In the genomic region with DNA sequence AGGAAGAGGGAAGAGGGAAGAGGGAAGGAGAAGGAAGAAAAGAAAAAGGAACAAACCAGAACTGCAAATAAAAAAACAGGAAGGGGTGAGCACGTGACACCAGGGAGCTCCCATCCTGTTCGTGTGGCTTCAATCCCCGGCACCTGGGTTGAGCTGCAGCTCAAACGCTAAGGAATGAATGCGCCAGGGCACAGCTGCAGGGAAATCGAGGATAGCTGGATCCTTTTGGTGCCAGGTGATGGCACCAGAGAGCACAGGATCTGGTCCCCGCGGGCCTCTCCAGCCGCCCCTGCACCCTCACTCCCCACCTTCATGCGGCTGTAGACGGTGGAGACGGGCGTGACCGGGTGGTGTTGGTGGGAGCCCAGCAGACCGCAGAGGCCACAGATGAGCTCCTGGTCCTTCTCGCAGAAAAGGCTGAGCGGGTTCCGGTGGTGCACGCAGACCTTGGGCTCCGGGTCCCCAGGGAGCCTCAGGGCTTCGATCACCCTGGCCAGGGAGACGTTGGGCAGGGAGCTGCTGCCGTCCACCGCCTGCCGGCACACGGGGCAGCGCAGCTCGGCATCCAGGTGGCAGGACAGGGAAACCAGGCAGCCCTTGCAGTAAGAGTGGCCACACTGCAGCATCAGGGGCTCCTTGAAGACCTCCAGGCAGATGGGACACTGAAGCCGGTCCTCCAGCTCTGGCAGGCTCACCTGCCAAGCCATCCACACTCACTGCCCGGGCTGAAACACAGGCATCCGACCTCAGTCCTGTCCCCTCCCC, we compare ENCODE assay signal across 8 cellular contexts. TPM values are rescaled to one million over a fixed set of nuclear protein-coding genes. Genes with fewer than 3 reads are reported as not detected.
DNase-seq lines count a peak whose midpoint lies in the region; ATAC-seq and TF ChIP-seq lines count a peak whose summit lies in the region.
"Not testable (repeated sequence)": the region's sequence is repeated elsewhere in the genome, so short reads cannot be mapped to it uniquely, and the experiment has no call there.

No MANE protein-coding gene starts in this region.

- peak; percentile 65 for ATAC-seq in GM18511 (IDR thresholded peaks at IDR 0.05; ENCODE audit: unreplicated experiment)
- ATAC-seq in left colon: peak; percentile 83

- not testable (repeated sequence) for H3K9me3 ChIP-seq in AG04450 (ENCODE audit: control insufficient read depth, insufficient read depth, low read length)

- intact Hi-C loops in dorsolateral prefrontal cortex (cut with DNase I) (loop anchor here in 1 of 2 donors (5.0 kb wide), 1 partner anchor 128 kb away; no protein-coding TSS in a partner anchor), left colon (cut with DNase I, micrococcal nuclease) (loop anchor here in 1 of 2 donors (5.0 kb wide), 1 partner anchor 128 kb away; no protein-coding TSS in a partner anchor)

- not testable (repeated sequence) for H3K4me3 ChIP-seq in AG04450 (ENCODE audit: low read depth, low read length); LNCaP clone FGC (ENCODE audit: low read depth, low read length)
- H3K4me3 ChIP-seq in dorsolateral prefrontal cortex: peak overlapping the region in 43 of 59 donors; percentile 2 to 54 (median 30)

- H3K27ac ChIP-seq in AG04450 (ENCODE audit: low read depth, low read length): not testable (repeated sequence)
- peak overlapping the region in 1 of 59 donors; percentile 38 for H3K27ac ChIP-seq in dorsolateral prefrontal cortex

- TF ChIP-seq CTCF in AG04450 (IDR thresholded peaks at IDR 0.05; ENCODE audit: low read depth, low read length) (peak; percentile 64), LNCaP clone FGC (IDR thresholded peaks at IDR 0.05; ENCODE audit: control insufficient read depth, extremely low read depth, insufficient read depth) (peak; percentile 31), dorsolateral prefrontal cortex (IDR thresholded peaks at IDR 0.05 in 54 of 56, conservative IDR thresholded peaks at IDR 0.05 in 2 of 56; ENCODE audit: low read depth in 1 of 56, partially characterized antibody in 56 of 56) (peak in 55 of 56 donors; percentile 29 to 74 (median 56))

- CTCF ChIA-PET in AG04450 (lab: Charles Lee): interaction anchor here (0.6 to 2.9 kb wide), 12 partner anchors 8 to 613 kb away, joined by 3 to 42 read pairs (median 4); no protein-coding TSS in a partner anchor

- POLR2A ChIA-PET in AG04450 (lab: Yijun Ruan, JAX): not testable (repeated sequence)

- not testable (repeated sequence) for H3K27me3 ChIP-seq in AG04450 (ENCODE audit: control insufficient read depth, insufficient read depth, low read length); dorsolateral prefrontal cortex

- DNase-seq in AG04450 (ENCODE audit: low read depth, low spot score): peak; percentile 21
- not testable (repeated sequence) for DNase-seq in LNCaP clone FGC (ENCODE audit: low read depth)
- peak; percentile 81 for DNase-seq in OCI-M1 (lab: John Stamatoyannopoulos, UW)
- DNase-seq in activated CD8-positive, alpha-beta memory T cell treated with anti-CD3 and anti-CD28 coated beads, Interleukin-2, amount 50 U/mL, for 1 hour (ENCODE audit: extremely low read depth): peak; percentile 4
- peak; percentile 42 to 71 (median 60) for DNase-seq in dorsolateral prefrontal cortex
- DNase-seq in left colon: peak; percentile 37 to 57
- DNase-seq in stimulated activated CD4-positive, alpha-beta T cell treated with anti-CD3 and anti-CD28 coated beads, Interleukin-15, amount 100 ng/mL, for 1 hour (ENCODE audit: low read depth in 1 of 2, low spot score in 1 of 2): peak; percentile 7 to 29

RNA-seq across cellular contexts. Expression of a gene that starts 3.6 kb away (rescaled TPM):
- polyA plus RNA-seq in AG04450 (2011; rRNA removed): not detected in 2 replicates
- not detected in 2 replicates for polyA minus RNA-seq in AG04450 (2011; rRNA and poly(A)+ RNA removed)
- 1 to 10 TPM in 5 of 120 experiments, under 1 TPM in 5, not detected in 110; 0.30 to 2.4 (median 1.0) TPM for total RNA-seq in dorsolateral prefrontal cortex
- under 1 TPM in 1 of 2 donors, not detected in 1; 0.28 TPM for total RNA-seq in left colon

RNA-seq across cellular contexts. Expression of a gene that starts 3.7 kb away (rescaled TPM):
- not detected in 2 replicates for polyA plus RNA-seq in AG04450 (2011; rRNA removed)
- not detected in 2 replicates for polyA minus RNA-seq in AG04450 (2011; rRNA and poly(A)+ RNA removed)
- total RNA-seq in dorsolateral prefrontal cortex (under 1 TPM in 6 of 120 experiments, not detected in 114; 0.25 to 0.66 (median 0.34) TPM), left colon (not detected)

RNA-seq across cellular contexts. Expression of a gene that starts 15.6 kb away (rescaled TPM):
- 13.6 and 18.6 TPM in 2 replicates for polyA plus RNA-seq in AG04450 (2011; rRNA removed)
- polyA minus RNA-seq in AG04450 (2011; rRNA and poly(A)+ RNA removed): 9.7 and 16.0 TPM in 2 replicates
- 10 to 100 TPM; 11.8 to 35.6 (median 20.7) TPM for total RNA-seq in dorsolateral prefrontal cortex
- 10 to 100 TPM; 20.7 to 24.1 TPM for total RNA-seq in left colon
